In genomic region chr1:98991127-98992003, GRCh38 we compare ENCODE assay signal across 8 cellular contexts. TPM values are rescaled to one million over a fixed set of nuclear protein-coding genes. Genes with fewer than 3 reads are reported as not detected.
A peak's percentile ranks its signal among the peaks of the same experiment; 100 is the strongest.
DNase-seq lines count a peak whose midpoint lies in the region; ATAC-seq, FAIRE-seq and TF ChIP-seq lines count a peak whose summit lies in the region.

No MANE protein-coding gene starts in this region.

- H2AFZ ChIP-seq in endothelial cell of umbilical vein (ENCODE audit: low read depth, low read length), result no peak overlapping the region

- no peaks in the 10 kb centered on the region for H3K79me2 ChIP-seq in endothelial cell of umbilical vein (ENCODE audit: control insufficient read depth, insufficient read depth, low read length)

- peaks cover 4% of the 10 kb centered on the region for H3K4me1 ChIP-seq in endothelial cell of umbilical vein (ENCODE audit: control insufficient read depth, extremely low read depth, insufficient read depth, low read length)

- H3K27me3 ChIP-seq in endothelial cell of umbilical vein (ENCODE audit: control insufficient read depth in 2 of 2, insufficient read depth in 2 of 2, low read length in 2 of 2), result peaks cover 0 to 4% of the 10 kb centered on the region in 2 experiments

- H3K9me1 ChIP-seq in endothelial cell of umbilical vein (replicated peaks; ENCODE audit: control insufficient read depth, extremely low read depth, insufficient read depth, low read length), result no peaks in the 10 kb centered on the region

- peak; percentile 10 to 22 for TF ChIP-seq CTCF in endothelial cell of umbilical vein (IDR thresholded peaks at IDR 0.05; ENCODE audit: extremely low read depth in 1 of 2, insufficient read depth in 1 of 2, low read depth in 1 of 2, low read length in 2 of 2)

- CTCF ChIA-PET in endothelial cell of umbilical vein (lab: Charles Lee), result interaction anchor here (0.7 to 1.5 kb wide), 18 partner anchors 8 to 719 kb away, joined by 3 to 8 read pairs (median 3); no protein-coding TSS in a partner anchor

- intact Hi-C loops in endothelial cell of umbilical vein (cut with micrococcal nuclease), result loop anchor here (1.0 to 5.0 kb wide), 2 partner anchors 716 to 746 kb away; no protein-coding TSS in a partner anchor

- ATAC-seq in GM21619 (IDR thresholded peaks at IDR 0.05; ENCODE audit: unreplicated experiment) (peak; percentile 51), GM21528 (IDR thresholded peaks at IDR 0.05; ENCODE audit: low FRiP score, unreplicated experiment) (no peak), HG02970 (IDR thresholded peaks at IDR 0.05; ENCODE audit: low FRiP score, unreplicated experiment) (no peak)

- no peak overlapping the region for H3K4me3 ChIP-seq in endothelial cell of umbilical vein (replicated peaks in 1 of 3; ENCODE audit: insufficient read depth in 1 of 3, low read depth in 1 of 3, low read length in 3 of 3)

- H3K9me3 ChIP-seq in endothelial cell of umbilical vein (replicated peaks; ENCODE audit: control insufficient read depth, insufficient read depth, low read length), result no peaks in the 10 kb centered on the region

- H3K27ac ChIP-seq in endothelial cell of umbilical vein (ENCODE audit: insufficient read depth, low read depth, low read length), result no peak overlapping the region

- POLR2A ChIA-PET in endothelial cell of umbilical vein (lab: Charles Lee), result interaction anchor here (1.1 kb wide), 1 partner anchor 11 kb away, joined by 5 read pairs; no protein-coding TSS in a partner anchor

- no peak for TF ChIP-seq POLR2A in endothelial cell of umbilical vein (IDR thresholded peaks at IDR 0.05; ENCODE audit: low read depth, low read length)

- dilution Hi-C loops in endothelial cell of umbilical vein (cut with MboI; ENCODE audit: extremely low pct_ligation_motif_present, low sequenced_read_pairs), result no loop called here

- no peak overlapping the region for H3K9ac ChIP-seq in endothelial cell of umbilical vein (replicated peaks; ENCODE audit: extremely low read depth, insufficient read depth, low read length)

- peak; percentile 81 for FAIRE-seq in endothelial cell of umbilical vein (lab: Jason Lieb, UNC)

- H3K36me3 ChIP-seq in endothelial cell of umbilical vein (ENCODE audit: control insufficient read depth in 2 of 2, extremely low read depth in 1 of 2, insufficient read depth in 2 of 2, low read length in 2 of 2), result no peaks in the 10 kb centered on the region

- no peaks in the 10 kb centered on the region for H4K20me1 ChIP-seq in endothelial cell of umbilical vein (replicated peaks; ENCODE audit: control insufficient read depth, extremely low read depth, insufficient read depth, low read length)

- H3K4me2 ChIP-seq in endothelial cell of umbilical vein (ENCODE audit: insufficient read depth, low read length), result no peak overlapping the region

- BruUV-seq in endothelial cell of umbilical vein (replicated peaks; lab: Mats Ljungman, UMichigan), result no TSS peak

- DNase-seq in ELR (ENCODE audit: low read depth), result peak; percentile 86
- DNase-seq in NCI-H526 (lab: John Stamatoyannopoulos, UW), result peak; percentile 19 to 53
- DNase-seq in endothelial cell of umbilical vein (ENCODE audit: low read depth, low spot score), result peak; percentile 83
- no peak for DNase-seq in NCI-H1048 (lab: John Stamatoyannopoulos, UW)
- no peak for DNase-seq in NCI-H1436 (lab: John Stamatoyannopoulos, UW)

TF ChIP-seq in endothelial cell of umbilical vein, 7 proteins besides CTCF, POLR2A, EP300 and RAD21:
- no peak for TF ChIP-seq MYC (IDR thresholded peaks at IDR 0.05; ENCODE audit: low read depth, low read length)
- TF ChIP-seq JUN (IDR thresholded peaks at IDR 0.05; ENCODE audit: borderline replicate concordance, insufficient read depth, insufficient read length, low read depth), result peak; percentile 3
- TF ChIP-seq GATA2 (IDR thresholded peaks at IDR 0.05; ENCODE audit: insufficient read depth, insufficient read length, low read depth, low read length), result peak; percentile 26
- no peak for TF ChIP-seq MAX (IDR thresholded peaks at IDR 0.05; ENCODE audit: insufficient read depth, insufficient read length)
- TF ChIP-seq POLR2AphosphoS5 (IDR thresholded peaks at IDR 0.05; ENCODE audit: insufficient read depth, low read depth, low read length), result peak; percentile 16
- TF ChIP-seq EZH2 (IDR thresholded peaks at IDR 0.05; ENCODE audit: borderline replicate concordance, low read depth, low read length, severe bottlenecking), result no peak
- peak; percentile 72 for TF ChIP-seq FOS (IDR thresholded peaks at IDR 0.05; ENCODE audit: borderline replicate concordance, insufficient read depth, low read length)

RNA-seq across cellular contexts. Expression of gene PLPPR5, which starts 13.3 kb away (rescaled TPM):
- not detected in 2 replicates for total RNA-seq in endothelial cell of umbilical vein
- polyA plus RNA-seq in endothelial cell of umbilical vein, result not detected in 2 replicates
- polyA plus RNA-seq in endothelial cell of umbilical vein (2011; cell fraction: cytosol; rRNA removed), result 0.03 TPM in 2 replicates
- 0.03 and 0.04 TPM in 2 replicates for polyA plus RNA-seq in endothelial cell of umbilical vein (2011; cell fraction: nucleus; rRNA removed)
- 0.04 TPM in 1 of 2 replicates, not detected in the other for polyA plus RNA-seq in endothelial cell of umbilical vein (2012)
- polyA minus RNA-seq in endothelial cell of umbilical vein, result not detected in 2 replicates
- polyA minus RNA-seq in endothelial cell of umbilical vein (2011; cell fraction: cytosol; rRNA and poly(A)+ RNA removed), result not detected
- polyA minus RNA-seq in endothelial cell of umbilical vein (2011; cell fraction: nucleus; rRNA and poly(A)+ RNA removed), result not detected in 2 replicates

Comparison
In these comparisons a context has a peak if more than half of its experiments do, and no peak if none do; other contexts are left out.
1. DNase-seq: peak in ELR (single experiment), NCI-H526 (2 of 2) and endothelial cell of umbilical vein (single experiment); none in NCI-H1048 (single experiment) and NCI-H1436 (single experiment).